ENCODE assay signal across 1 cellular context in the genomic region with DNA sequence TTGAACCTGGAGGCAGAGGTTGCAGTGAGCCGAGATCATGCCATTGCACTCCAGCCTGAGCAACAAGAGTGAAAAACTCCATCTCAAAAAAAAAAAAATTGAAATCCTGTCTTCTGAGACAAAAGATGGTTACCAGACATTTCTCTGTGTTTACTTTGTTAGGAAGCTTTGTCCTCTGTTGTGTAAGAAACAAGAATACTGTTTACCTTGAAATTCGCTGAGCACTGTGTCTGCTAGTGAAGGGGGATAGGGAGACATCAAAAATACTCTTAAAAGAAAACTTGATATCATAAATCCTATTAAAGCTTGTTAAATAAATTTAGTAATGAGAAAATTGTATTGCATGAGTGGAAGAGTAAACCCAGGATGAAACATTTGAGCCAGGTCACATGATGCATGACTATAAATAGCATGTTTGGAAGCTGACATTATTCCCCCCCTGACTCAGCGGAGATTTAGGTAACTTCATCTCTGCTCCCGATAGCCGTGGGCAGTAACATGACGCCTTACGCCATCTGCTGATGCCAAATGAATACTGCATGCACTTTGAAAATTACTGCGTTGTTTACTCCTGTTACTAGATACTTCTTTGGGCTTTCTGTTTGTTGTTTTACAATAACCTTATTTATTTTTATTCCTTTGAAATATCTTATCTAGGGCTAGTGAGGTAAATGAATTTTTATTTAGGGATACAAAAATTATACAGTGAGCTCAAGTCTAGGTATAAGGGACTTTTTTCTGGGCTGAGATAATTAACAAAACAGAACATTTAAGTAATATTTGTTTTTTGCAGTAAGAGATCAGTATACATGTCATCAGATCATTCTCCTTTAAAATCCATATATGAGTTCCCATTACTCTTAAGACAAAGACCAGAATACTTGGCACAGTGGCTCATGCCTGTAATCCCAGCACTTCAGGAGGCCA.
TF ChIP-seq lines count a peak whose summit lies in the region.

No MANE protein-coding gene starts in this region.

TF ChIP-seq in K562, 482 proteins besides CTCF, POLR2A, EP300 and RAD21 (continued from another document and continues in another):
- TF ChIP-seq, protein P1, sequence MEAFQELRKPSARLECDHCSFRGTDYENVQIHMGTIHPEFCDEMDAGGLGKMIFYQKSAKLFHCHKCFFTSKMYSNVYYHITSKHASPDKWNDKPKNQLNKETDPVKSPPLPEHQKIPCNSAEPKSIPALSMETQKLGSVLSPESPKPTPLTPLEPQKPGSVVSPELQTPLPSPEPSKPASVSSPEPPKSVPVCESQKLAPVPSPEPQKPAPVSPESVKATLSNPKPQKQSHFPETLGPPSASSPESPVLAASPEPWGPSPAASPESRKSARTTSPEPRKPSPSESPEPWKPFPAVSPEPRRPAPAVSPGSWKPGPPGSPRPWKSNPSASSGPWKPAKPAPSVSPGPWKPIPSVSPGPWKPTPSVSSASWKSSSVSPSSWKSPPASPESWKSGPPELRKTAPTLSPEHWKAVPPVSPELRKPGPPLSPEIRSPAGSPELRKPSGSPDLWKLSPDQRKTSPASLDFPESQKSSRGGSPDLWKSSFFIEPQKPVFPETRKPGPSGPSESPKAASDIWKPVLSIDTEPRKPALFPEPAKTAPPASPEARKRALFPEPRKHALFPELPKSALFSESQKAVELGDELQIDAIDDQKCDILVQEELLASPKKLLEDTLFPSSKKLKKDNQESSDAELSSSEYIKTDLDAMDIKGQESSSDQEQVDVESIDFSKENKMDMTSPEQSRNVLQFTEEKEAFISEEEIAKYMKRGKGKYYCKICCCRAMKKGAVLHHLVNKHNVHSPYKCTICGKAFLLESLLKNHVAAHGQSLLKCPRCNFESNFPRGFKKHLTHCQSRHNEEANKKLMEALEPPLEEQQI (IDR thresholded peaks at IDR 0.05), result 0 out of 2 replicates have a peak, but pooled peaks have one; percentile 68
- TF ChIP-seq ZFPM2 (CRISPR knock-in tag; IDR thresholded peaks at IDR 0.05) (no peak), ZNF583 (CRISPR knock-in tag; IDR thresholded peaks at IDR 0.05) (no peak), TARDBP (IDR thresholded peaks at IDR 0.05) (no peak), ZBTB17 (CRISPR knock-in tag; IDR thresholded peaks at IDR 0.05) (no peak), HNRNPH1 (optimal IDR thresholded peaks at IDR 0.05; ENCODE audit: low read depth, low read length) (no peak), MED1 (CRISPR knock-in tag; IDR thresholded peaks at IDR 0.05; ENCODE audit: borderline replicate concordance) (no peak), MAZ (CRISPR knock-in tag; conservative IDR thresholded peaks at IDR 0.05 in 1 of 2, IDR thresholded peaks at IDR 0.05 in 1 of 2) (peak in 1 of 2 experiments; percentile 82; a peak in 2 of 4 replicates), EZH2 (IDR thresholded peaks at IDR 0.05; ENCODE audit: borderline replicate concordance, low read depth, low read length) (no peak), MXI1 (IDR thresholded peaks at IDR 0.05; ENCODE audit: low read depth, low read length) (no peak), ZNF79 (CRISPR knock-in tag; IDR thresholded peaks at IDR 0.05; ENCODE audit: low read depth) (no peak), FOXA1 (IDR thresholded peaks at IDR 0.05; ENCODE audit: borderline replicate concordance) (no peak), MTF1 (CRISPR knock-in tag; IDR thresholded peaks at IDR 0.05; ENCODE audit: borderline replicate concordance) (no peak), SREBF2 (CRISPR knock-in tag; IDR thresholded peaks at IDR 0.05) (no peak), FOXK1 (CRISPR knock-in tag; IDR thresholded peaks at IDR 0.05; ENCODE audit: borderline replicate concordance) (no peak), BDP1 (IDR thresholded peaks at IDR 0.05; ENCODE audit: insufficient read depth, insufficient read length) (no peak), JUND (IDR thresholded peaks at IDR 0.05; ENCODE audit: borderline replicate concordance, low read depth, low read length) (peak; percentile 77), JUND (tag; IDR thresholded peaks at IDR 0.05; ENCODE audit: borderline replicate concordance, low read depth, low read length) (peak; percentile 82; the same call in 1 of the 3 replicates), TOE1 (IDR thresholded peaks at IDR 0.05; ENCODE audit: borderline replicate concordance) (peak; percentile 93), TOE1 (CRISPR knock-in tag; IDR thresholded peaks at IDR 0.05; ENCODE audit: borderline replicate concordance, low read depth) (no peak), ZNF431 (CRISPR knock-in tag; IDR thresholded peaks at IDR 0.05) (no peak), TAF15 (IDR thresholded peaks at IDR 0.05; ENCODE audit: low read depth, low read length) (no peak), ETV1 (tag; conservative IDR thresholded peaks at IDR 0.05; ENCODE audit: low read depth) (no peak), HMG20A (CRISPR knock-in tag; conservative IDR thresholded peaks at IDR 0.05) (no peak), PURB (CRISPR knock-in tag; IDR thresholded peaks at IDR 0.05; ENCODE audit: low read depth) (no peak), YY1 (IDR thresholded peaks at IDR 0.05; ENCODE audit: borderline replicate concordance in 1 of 3, control insufficient read depth in 1 of 3, extremely low read depth in 1 of 3, insufficient read depth in 3 of 3, insufficient read length in 1 of 3, insufficient replicate concordance in 2 of 3, low read depth in 1 of 3, low read length in 2 of 3) (no peak), TCFL5 (CRISPR knock-in tag; conservative IDR thresholded peaks at IDR 0.05) (no peak), ARID2 (IDR thresholded peaks at IDR 0.05) (peak; percentile 93), BCOR (IDR thresholded peaks at IDR 0.05) (no peak), KDM4B (IDR thresholded peaks at IDR 0.05; ENCODE audit: borderline replicate concordance in 2 of 2, low read depth in 1 of 2) (no peak), KHSRP (IDR thresholded peaks at IDR 0.05) (no peak)
- TF ChIP-seq, protein P2, sequence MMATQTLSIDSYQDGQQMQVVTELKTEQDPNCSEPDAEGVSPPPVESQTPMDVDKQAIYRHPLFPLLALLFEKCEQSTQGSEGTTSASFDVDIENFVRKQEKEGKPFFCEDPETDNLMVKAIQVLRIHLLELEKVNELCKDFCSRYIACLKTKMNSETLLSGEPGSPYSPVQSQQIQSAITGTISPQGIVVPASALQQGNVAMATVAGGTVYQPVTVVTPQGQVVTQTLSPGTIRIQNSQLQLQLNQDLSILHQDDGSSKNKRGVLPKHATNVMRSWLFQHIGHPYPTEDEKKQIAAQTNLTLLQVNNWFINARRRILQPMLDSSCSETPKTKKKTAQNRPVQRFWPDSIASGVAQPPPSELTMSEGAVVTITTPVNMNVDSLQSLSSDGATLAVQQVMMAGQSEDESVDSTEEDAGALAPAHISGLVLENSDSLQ (IDR thresholded peaks at IDR 0.05), result peak; percentile 47
- TF ChIP-seq, protein P3, sequence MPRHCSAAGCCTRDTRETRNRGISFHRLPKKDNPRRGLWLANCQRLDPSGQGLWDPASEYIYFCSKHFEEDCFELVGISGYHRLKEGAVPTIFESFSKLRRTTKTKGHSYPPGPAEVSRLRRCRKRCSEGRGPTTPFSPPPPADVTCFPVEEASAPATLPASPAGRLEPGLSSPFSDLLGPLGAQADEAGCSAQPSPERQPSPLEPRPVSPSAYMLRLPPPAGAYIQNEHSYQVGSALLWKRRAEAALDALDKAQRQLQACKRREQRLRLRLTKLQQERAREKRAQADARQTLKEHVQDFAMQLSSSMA (CRISPR knock-in tag; IDR thresholded peaks at IDR 0.05), result no peak
- TF ChIP-seq, protein P4, sequence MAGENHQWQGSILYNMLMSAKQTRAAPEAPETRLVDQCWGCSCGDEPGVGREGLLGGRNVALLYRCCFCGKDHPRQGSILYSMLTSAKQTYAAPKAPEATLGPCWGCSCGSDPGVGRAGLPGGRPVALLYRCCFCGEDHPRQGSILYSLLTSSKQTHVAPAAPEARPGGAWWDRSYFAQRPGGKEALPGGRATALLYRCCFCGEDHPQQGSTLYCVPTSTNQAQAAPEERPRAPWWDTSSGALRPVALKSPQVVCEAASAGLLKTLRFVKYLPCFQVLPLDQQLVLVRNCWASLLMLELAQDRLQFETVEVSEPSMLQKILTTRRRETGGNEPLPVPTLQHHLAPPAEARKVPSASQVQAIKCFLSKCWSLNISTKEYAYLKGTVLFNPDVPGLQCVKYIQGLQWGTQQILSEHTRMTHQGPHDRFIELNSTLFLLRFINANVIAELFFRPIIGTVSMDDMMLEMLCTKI (IDR thresholded peaks at IDR 0.05; ENCODE audit: partially characterized antibody), result no peak
- TF ChIP-seq, protein P5, sequence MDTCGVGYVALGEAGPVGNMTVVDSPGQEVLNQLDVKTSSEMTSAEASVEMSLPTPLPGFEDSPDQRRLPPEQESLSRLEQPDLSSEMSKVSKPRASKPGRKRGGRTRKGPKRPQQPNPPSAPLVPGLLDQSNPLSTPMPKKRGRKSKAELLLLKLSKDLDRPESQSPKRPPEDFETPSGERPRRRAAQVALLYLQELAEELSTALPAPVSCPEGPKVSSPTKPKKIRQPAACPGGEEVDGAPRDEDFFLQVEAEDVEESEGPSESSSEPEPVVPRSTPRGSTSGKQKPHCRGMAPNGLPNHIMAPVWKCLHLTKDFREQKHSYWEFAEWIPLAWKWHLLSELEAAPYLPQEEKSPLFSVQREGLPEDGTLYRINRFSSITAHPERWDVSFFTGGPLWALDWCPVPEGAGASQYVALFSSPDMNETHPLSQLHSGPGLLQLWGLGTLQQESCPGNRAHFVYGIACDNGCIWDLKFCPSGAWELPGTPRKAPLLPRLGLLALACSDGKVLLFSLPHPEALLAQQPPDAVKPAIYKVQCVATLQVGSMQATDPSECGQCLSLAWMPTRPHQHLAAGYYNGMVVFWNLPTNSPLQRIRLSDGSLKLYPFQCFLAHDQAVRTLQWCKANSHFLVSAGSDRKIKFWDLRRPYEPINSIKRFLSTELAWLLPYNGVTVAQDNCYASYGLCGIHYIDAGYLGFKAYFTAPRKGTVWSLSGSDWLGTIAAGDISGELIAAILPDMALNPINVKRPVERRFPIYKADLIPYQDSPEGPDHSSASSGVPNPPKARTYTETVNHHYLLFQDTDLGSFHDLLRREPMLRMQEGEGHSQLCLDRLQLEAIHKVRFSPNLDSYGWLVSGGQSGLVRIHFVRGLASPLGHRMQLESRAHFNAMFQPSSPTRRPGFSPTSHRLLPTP (IDR thresholded peaks at IDR 0.05; ENCODE audit: borderline replicate concordance, extremely low read depth, insufficient read length), result no peak
- TF ChIP-seq, protein P6, sequence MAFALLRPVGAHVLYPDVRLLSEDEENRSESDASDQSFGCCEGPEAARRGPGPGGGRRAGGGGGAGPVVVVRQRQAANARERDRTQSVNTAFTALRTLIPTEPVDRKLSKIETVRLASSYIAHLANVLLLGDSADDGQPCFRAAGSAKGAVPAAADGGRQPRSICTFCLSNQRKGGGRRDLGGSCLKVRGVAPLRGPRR (CRISPR knock-in tag; IDR thresholded peaks at IDR 0.05), result no peak
- TF ChIP-seq, protein P7, sequence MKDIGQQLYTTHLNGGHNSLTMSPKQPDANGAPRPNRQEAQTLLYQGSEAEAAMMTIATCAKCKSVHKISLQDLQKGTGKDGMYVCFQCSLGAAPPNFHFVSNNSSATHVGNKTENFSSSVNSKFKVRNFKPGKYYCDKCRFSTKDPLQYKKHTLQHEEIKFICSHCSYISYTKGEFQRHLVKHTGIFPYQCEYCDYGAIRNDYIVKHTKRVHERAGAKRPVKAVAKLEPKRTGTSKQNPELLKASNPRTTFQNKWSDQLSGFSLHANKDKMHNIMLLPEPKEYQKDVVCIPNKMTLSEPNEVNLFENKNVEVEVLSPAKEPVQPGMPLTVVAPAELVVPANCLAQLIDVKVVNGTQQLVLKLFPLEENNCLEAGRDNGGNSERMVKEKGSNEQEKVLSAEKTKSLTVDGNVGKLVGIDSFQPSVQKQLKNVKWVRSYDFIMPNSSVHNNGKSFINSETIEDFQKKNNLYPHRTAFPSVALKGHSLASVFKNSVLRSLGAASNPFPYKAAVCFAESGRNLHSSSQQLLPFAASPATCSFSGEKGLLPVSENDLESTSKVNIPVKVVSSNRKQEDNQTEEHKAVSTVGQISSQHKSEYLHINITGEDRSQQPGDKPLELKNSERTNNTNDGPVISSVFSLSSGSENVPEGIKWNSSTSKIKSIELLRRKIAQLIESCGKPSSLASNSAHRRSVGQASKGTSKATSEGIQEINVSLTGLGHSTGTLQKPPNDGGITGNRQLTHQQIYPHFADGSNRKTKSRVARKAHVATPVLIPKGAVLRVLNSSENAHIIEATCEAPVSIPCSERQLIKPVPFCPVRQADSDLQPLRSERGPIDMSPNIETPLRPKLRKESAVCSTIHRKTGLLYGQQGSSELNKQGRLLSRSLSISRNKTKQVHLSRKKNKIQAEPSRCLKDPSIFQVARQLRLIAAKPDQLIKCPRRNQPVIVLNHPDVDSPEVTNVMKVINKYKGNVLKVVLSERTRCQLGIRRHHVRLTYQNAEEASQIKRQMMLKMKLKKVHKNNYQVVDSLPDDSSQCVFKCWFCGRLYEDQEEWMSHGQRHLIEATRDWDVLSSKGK (CRISPR knock-in tag; IDR thresholded peaks at IDR 0.05), result no peak
- TF ChIP-seq, protein P8, sequence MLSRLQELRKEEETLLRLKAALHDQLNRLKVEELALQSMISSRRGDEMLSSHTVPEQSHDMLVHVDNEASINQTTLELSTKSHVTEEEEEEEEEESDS (CRISPR knock-in tag; IDR thresholded peaks at IDR 0.05), result no peak
- TF ChIP-seq, protein P9, sequence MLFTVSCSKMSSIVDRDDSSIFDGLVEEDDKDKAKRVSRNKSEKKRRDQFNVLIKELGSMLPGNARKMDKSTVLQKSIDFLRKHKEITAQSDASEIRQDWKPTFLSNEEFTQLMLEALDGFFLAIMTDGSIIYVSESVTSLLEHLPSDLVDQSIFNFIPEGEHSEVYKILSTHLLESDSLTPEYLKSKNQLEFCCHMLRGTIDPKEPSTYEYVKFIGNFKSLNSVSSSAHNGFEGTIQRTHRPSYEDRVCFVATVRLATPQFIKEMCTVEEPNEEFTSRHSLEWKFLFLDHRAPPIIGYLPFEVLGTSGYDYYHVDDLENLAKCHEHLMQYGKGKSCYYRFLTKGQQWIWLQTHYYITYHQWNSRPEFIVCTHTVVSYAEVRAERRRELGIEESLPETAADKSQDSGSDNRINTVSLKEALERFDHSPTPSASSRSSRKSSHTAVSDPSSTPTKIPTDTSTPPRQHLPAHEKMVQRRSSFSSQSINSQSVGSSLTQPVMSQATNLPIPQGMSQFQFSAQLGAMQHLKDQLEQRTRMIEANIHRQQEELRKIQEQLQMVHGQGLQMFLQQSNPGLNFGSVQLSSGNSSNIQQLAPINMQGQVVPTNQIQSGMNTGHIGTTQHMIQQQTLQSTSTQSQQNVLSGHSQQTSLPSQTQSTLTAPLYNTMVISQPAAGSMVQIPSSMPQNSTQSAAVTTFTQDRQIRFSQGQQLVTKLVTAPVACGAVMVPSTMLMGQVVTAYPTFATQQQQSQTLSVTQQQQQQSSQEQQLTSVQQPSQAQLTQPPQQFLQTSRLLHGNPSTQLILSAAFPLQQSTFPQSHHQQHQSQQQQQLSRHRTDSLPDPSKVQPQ (CRISPR knock-in tag; IDR thresholded peaks at IDR 0.05; ENCODE audit: borderline replicate concordance), result no peak
- TF ChIP-seq, protein P10, sequence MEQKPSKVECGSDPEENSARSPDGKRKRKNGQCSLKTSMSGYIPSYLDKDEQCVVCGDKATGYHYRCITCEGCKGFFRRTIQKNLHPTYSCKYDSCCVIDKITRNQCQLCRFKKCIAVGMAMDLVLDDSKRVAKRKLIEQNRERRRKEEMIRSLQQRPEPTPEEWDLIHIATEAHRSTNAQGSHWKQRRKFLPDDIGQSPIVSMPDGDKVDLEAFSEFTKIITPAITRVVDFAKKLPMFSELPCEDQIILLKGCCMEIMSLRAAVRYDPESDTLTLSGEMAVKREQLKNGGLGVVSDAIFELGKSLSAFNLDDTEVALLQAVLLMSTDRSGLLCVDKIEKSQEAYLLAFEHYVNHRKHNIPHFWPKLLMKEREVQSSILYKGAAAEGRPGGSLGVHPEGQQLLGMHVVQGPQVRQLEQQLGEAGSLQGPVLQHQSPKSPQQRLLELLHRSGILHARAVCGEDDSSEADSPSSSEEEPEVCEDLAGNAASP (IDR thresholded peaks at IDR 0.05), result no peak
